Comparison of ENCODE assay signal across 8 cellular contexts in the genomic region with DNA sequence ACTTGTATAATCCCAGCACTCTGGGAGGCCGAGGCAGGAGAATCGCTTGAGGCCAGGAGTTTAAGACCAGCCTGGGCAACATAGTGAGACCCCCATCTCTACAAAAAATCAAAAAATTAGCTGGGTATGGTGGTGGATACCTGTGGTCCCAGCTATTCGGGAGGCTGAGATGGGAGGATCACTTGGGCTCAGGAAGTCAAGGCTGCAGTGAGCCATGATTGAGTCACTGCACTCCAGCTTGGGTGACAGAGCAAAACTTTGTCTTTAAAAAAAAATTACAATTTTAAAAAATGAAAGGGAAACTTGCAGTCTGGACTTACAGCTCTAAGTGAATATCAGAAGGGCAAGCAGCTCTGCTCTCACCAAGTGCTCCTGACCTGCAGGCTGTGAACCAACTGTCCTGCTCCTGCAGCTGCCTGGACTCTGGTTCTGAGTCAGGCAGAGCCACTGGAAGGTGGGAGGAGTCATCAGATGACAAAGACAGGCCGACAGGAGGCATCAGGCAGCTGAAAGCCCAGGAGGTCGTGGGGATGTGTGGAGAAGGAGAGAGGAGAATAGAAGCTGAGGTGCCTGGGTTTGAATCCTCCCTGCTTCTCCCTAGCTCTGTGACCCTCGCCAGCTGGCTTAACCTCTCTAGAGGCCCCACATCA. TPM values are rescaled to one million over a fixed set of nuclear protein-coding genes. Genes with fewer than 3 reads are reported as not detected.
DNase-seq lines count a peak whose midpoint lies in the region; ATAC-seq and TF ChIP-seq lines count a peak whose summit lies in the region.

No MANE protein-coding gene starts in this region.

- H3K36me3 Mint-ChIP-seq in activated CD8-positive, alpha-beta T cell treated with anti-CD3 and anti-CD28 coated beads for 36 hours (ENCODE audit: low read depth) = peaks cover 21% of the 10 kb centered on the region

- DNase-seq in AG09319 (ENCODE audit: extremely low read depth, low read depth) (no peak), lung microvascular endothelial cell (ENCODE audit: low read depth in 2 of 2) (peak; percentile 40 to 59), NCI-H526 treated with DMSO at 0.1 percent for 48 hours (lab: John Stamatoyannopoulos, UW) (no peak), SHP77 (lab: John Stamatoyannopoulos, UW) (no peak), COLO668 (lab: John Stamatoyannopoulos, UW; ENCODE audit: unreplicated experiment) (no peak)
- no peak for DNase-seq in activated CD8-positive, alpha-beta T cell treated with anti-CD3 and anti-CD28 coated beads for 36 hours

- POLR2A ChIA-PET in activated CD8-positive, alpha-beta T cell treated with anti-CD3 and anti-CD28 coated beads for 36 hours (lab: Charles Lee) = interaction anchor here (1.1 to 1.6 kb wide), 4 partner anchors 11 to 94 kb away, joined by 3 to 7 read pairs (median 5); a partner anchor contains a TSS

- no peak overlapping the region for H3K4me3 Mint-ChIP-seq in activated CD8-positive, alpha-beta T cell treated with anti-CD3 and anti-CD28 coated beads for 36 hours

- ATAC-seq in GM18858 (IDR thresholded peaks at IDR 0.05; ENCODE audit: unreplicated experiment) (peak; percentile 41), HG03103 (IDR thresholded peaks at IDR 0.05; ENCODE audit: low read depth, unreplicated experiment) (peak; percentile 55)
- ATAC-seq in activated CD8-positive, alpha-beta T cell treated with anti-CD3 and anti-CD28 coated beads for 36 hours = peak; percentile 29

- peak overlapping the region; percentile 80 for H3K27ac Mint-ChIP-seq in activated CD8-positive, alpha-beta T cell treated with anti-CD3 and anti-CD28 coated beads for 36 hours

- TF ChIP-seq CTCF in AG09319 (IDR thresholded peaks at IDR 0.05; ENCODE audit: low read depth, low read length) = peak; percentile 14
- no peak for TF ChIP-seq CTCF in activated CD8-positive, alpha-beta T cell treated with anti-CD3 and anti-CD28 coated beads for 36 hours (IDR thresholded peaks at IDR 0.05)

- H3K27me3 Mint-ChIP-seq in activated CD8-positive, alpha-beta T cell treated with anti-CD3 and anti-CD28 coated beads for 36 hours = no peaks in the 10 kb centered on the region

- intact Hi-C loops in activated CD8-positive, alpha-beta T cell treated with anti-CD3 and anti-CD28 coated beads for 36 hours (cut with micrococcal nuclease) = no loop called here

- CTCF ChIA-PET in activated CD8-positive, alpha-beta T cell treated with anti-CD3 and anti-CD28 coated beads for 36 hours (lab: Charles Lee) = interaction anchor here (0.6 to 1.5 kb wide), 9 partner anchors 11 to 253 kb away, joined by 3 to 6 read pairs (median 4); no protein-coding TSS in a partner anchor

- peaks cover 16% of the 10 kb centered on the region for H3K4me1 Mint-ChIP-seq in activated CD8-positive, alpha-beta T cell treated with anti-CD3 and anti-CD28 coated beads for 36 hours (ENCODE audit: low read depth)

- no peaks in the 10 kb centered on the region for H3K9me3 Mint-ChIP-seq in activated CD8-positive, alpha-beta T cell treated with anti-CD3 and anti-CD28 coated beads for 36 hours

RNA-seq across cellular contexts. Expression of a gene that starts 9.6 kb away (rescaled TPM):
- total RNA-seq in activated CD8-positive, alpha-beta T cell treated with anti-CD3 and anti-CD28 coated beads for 36 hours = not detected
- total RNA-seq in lung microvascular endothelial cell = not detected in 2 replicates

RNA-seq across cellular contexts. Expression of a gene that starts 16.4 kb away (rescaled TPM):
- 10 to 100 TPM; 75.2 to 84.2 TPM for total RNA-seq in activated CD8-positive, alpha-beta T cell treated with anti-CD3 and anti-CD28 coated beads for 36 hours
- 42.5 and 55.8 TPM in 2 replicates for total RNA-seq in lung microvascular endothelial cell

RNA-seq across cellular contexts. Expression of a gene that starts 20.5 kb away (rescaled TPM):
- 100 to 1,000 TPM; 148 to 159 TPM for total RNA-seq in activated CD8-positive, alpha-beta T cell treated with anti-CD3 and anti-CD28 coated beads for 36 hours
- 29.2 and 44.8 TPM in 2 replicates for total RNA-seq in lung microvascular endothelial cell

RNA-seq across cellular contexts. Expression of a gene that starts 31.5 kb away (rescaled TPM):
- 10 to 100 TPM; 32.1 to 34.0 TPM for total RNA-seq in activated CD8-positive, alpha-beta T cell treated with anti-CD3 and anti-CD28 coated beads for 36 hours
- total RNA-seq in lung microvascular endothelial cell = 9.6 and 16.9 TPM in 2 replicates

RNA-seq across cellular contexts. Expression of a gene that starts 50.5 kb away (rescaled TPM):
- not detected for total RNA-seq in activated CD8-positive, alpha-beta T cell treated with anti-CD3 and anti-CD28 coated beads for 36 hours
- 0.40 TPM in 1 of 2 replicates, not detected in the other for total RNA-seq in lung microvascular endothelial cell

Comparison
In these comparisons a context has a peak if more than half of its experiments do, and no peak if none do; other contexts are left out.
1. DNase-seq: peak in lung microvascular endothelial cell (2 of 2); none in AG09319 (single experiment), activated CD8-positive, alpha-beta T cell treated with anti-CD3 and anti-CD28 coated beads for 36 hours (single experiment), NCI-H526 treated with DMSO at 0.1 percent for 48 hours (single experiment), SHP77 (0 of 2) and COLO668 (single experiment).
2. Peak in every context shown above with its lines, with median percentiles within 50 percentile points of each other: ATAC-seq.